Comparison of ENCODE assay signal across 11 cellular contexts in genomic region chr20:62776035-62776691, GRCh38. TPM values are rescaled to one million over a fixed set of nuclear protein-coding genes. Genes with fewer than 3 reads are reported as not detected.
A peak's percentile ranks its signal among the peaks of the same experiment; 100 is the strongest.
DNase-seq lines count a peak whose midpoint lies in the region; ATAC-seq and TF ChIP-seq lines count a peak whose summit lies in the region.
"Had no signal": no experiment of that assay in that cellular context is flagged by ENCODE, and none has a peak within 500 bp of the region (broad histone marks: within the 10 kb centered on the region; RNA-seq: fewer than 3 reads in every experiment).

No MANE protein-coding gene starts in this region.

- peak overlapping the region; percentile 73 for H3K27ac Mint-ChIP-seq in activated CD4-positive, alpha-beta T cell treated with anti-CD3 and anti-CD28 coated beads, Interleukin-2, amount 10 ng/mL, durations not matched to agents 24 days and 14 days
- peak overlapping the region; percentile 93 to 97 for H3K27ac Mint-ChIP-seq in effector memory CD8-positive, alpha-beta T cell
- H3K27ac Mint-ChIP-seq: progenitor cell of endocrine pancreas had no signal

- H4K20me1 ChIP-seq in PC-3 (ENCODE audit: low read length), result no peaks in the 10 kb centered on the region

- H3K4me1 ChIP-seq in PC-3 (ENCODE audit: insufficient read depth, low read length), result peaks cover 5% of the 10 kb centered on the region; the same call in 1 of the 2 replicates

- H3K27me3 ChIP-seq in PC-3 (ENCODE audit: low read length), result no peaks in the 10 kb centered on the region

- H3K79me2 ChIP-seq in PC-3 (ENCODE audit: low read length), result no peaks in the 10 kb centered on the region

- H3K9ac ChIP-seq in PC-3 (ENCODE audit: low read length), result no peak overlapping the region

- H3K4me3 Mint-ChIP-seq in activated CD4-positive, alpha-beta T cell treated with anti-CD3 and anti-CD28 coated beads, Interleukin-2, amount 10 ng/mL, durations not matched to agents 24 days and 14 days, result peak overlapping the region; percentile 54
- peak overlapping the region; percentile 72 to 85 for H3K4me3 Mint-ChIP-seq in effector memory CD8-positive, alpha-beta T cell

- intact Hi-C loops in activated CD4-positive, alpha-beta T cell treated with anti-CD3 and anti-CD28 coated beads, Interleukin-2, amount 10 ng/mL, durations not matched to agents 24 days and 14 days (cut with micrococcal nuclease), result loop anchor here (1.0 kb wide), 1 partner anchor 36 kb away; no protein-coding TSS in a partner anchor
- intact Hi-C loops in PC-3 (cut with micrococcal nuclease), result no loop called here
- intact Hi-C loops in posterior vena cava (cut with DNase I), result loop anchor here in 1 of 2 donors (10.0 kb wide), 2 partner anchors 101 to 271 kb away; no protein-coding TSS in a partner anchor

- H3K9me2 ChIP-seq in PC-3 (replicated peaks; ENCODE audit: low read length), result no peaks in the 10 kb centered on the region

- no peaks in the 10 kb centered on the region for H3K9me3 ChIP-seq in PC-3 (ENCODE audit: low read length)

- H3K4me3 ChIP-seq in PC-3 (ENCODE audit: low read length) (no peak overlapping the region), skin epidermis (no peak overlapping the region)

- peaks cover 5% of the 10 kb centered on the region for H3K9me3 Mint-ChIP-seq in activated CD4-positive, alpha-beta T cell treated with anti-CD3 and anti-CD28 coated beads, Interleukin-2, amount 10 ng/mL, durations not matched to agents 24 days and 14 days
- H3K9me3 Mint-ChIP-seq in effector memory CD8-positive, alpha-beta T cell, result no peaks in the 10 kb centered on the region

- no peaks in the 10 kb centered on the region for H3K36me3 Mint-ChIP-seq in activated CD4-positive, alpha-beta T cell treated with anti-CD3 and anti-CD28 coated beads, Interleukin-2, amount 10 ng/mL, durations not matched to agents 24 days and 14 days (ENCODE audit: low read depth)
- no peaks in the 10 kb centered on the region for H3K36me3 Mint-ChIP-seq in effector memory CD8-positive, alpha-beta T cell (ENCODE audit: insufficient read depth)

- no peaks in the 10 kb centered on the region for H3K36me3 ChIP-seq in PC-3 (ENCODE audit: low read depth, low read length)

- DNase-seq in activated CD4-positive, alpha-beta T cell treated with anti-CD3 and anti-CD28 coated beads, Interleukin-2, amount 10 ng/mL, durations not matched to agents 24 days and 14 days, result no peak
- no peak for DNase-seq in activated CD4-positive, alpha-beta T cell treated with anti-CD3 and anti-CD28 coated beads, Interleukin-2, amount 50 U/mL, for 1 hour
- DNase-seq in PC-3 (no peak), NCI-H2227 treated with DMSO at 0.1 percent for 48 hours (lab: John Stamatoyannopoulos, UW) (no peak), activated gamma-delta T cell treated with Interleukin-2 at 50 U/mL for 16 hours (no peak), posterior vena cava (ENCODE audit: low spot score) (no peak)
- no peak for DNase-seq in effector memory CD8-positive, alpha-beta T cell
- DNase-seq: NCI-H446 had no signal

- POLR2A ChIA-PET in PC-3 (lab: Charles Lee; ENCODE audit: unreplicated experiment), result no interaction called here

- no peak for TF ChIP-seq CTCF in PC-3 (conservative IDR thresholded peaks at IDR 0.05; ENCODE audit: low read depth, low read length)

- no peak overlapping the region; the same call in 1 of the 2 replicates for H3K4me2 ChIP-seq in PC-3 (ENCODE audit: low read length)

- peaks cover 28% of the 10 kb centered on the region for H3K4me1 Mint-ChIP-seq in activated CD4-positive, alpha-beta T cell treated with anti-CD3 and anti-CD28 coated beads, Interleukin-2, amount 10 ng/mL, durations not matched to agents 24 days and 14 days
- peaks cover 19 to 25% of the 10 kb centered on the region in 2 donors for H3K4me1 Mint-ChIP-seq in effector memory CD8-positive, alpha-beta T cell (ENCODE audit: low read depth in 2 of 2)

- no peak overlapping the region for H2AFZ ChIP-seq in PC-3 (ENCODE audit: low read length)

- no peak for ATAC-seq in PC-3
- no peak for ATAC-seq in effector memory CD8-positive, alpha-beta T cell (replicated peaks)

- BruUV-seq in PC-3 (replicated peaks; lab: Mats Ljungman, UMichigan), result TSS peak; percentile 86

- H3K27me3 Mint-ChIP-seq in activated CD4-positive, alpha-beta T cell treated with anti-CD3 and anti-CD28 coated beads, Interleukin-2, amount 10 ng/mL, durations not matched to agents 24 days and 14 days, result no peaks in the 10 kb centered on the region
- no peaks in the 10 kb centered on the region for H3K27me3 Mint-ChIP-seq in effector memory CD8-positive, alpha-beta T cell

- CTCF ChIA-PET in PC-3 (lab: Charles Lee), result no interaction called here

- H3K27ac ChIP-seq in PC-3 (ENCODE audit: low read length), result no peak overlapping the region
- peak overlapping the region in 11 of 21 experiments; percentile 4 to 88 (median 65) for H3K27ac ChIP-seq in skin epidermis

- no peaks in the 10 kb centered on the region for H3F3A ChIP-seq in PC-3 (ENCODE audit: low read length, unreplicated experiment)

RNA-seq across cellular contexts. Expression of gene MRGBP, which starts 20.1 kb away (rescaled TPM):
- 19.4 and 19.6 TPM in 2 replicates for total RNA-seq in activated CD4-positive, alpha-beta T cell treated with anti-CD3 and anti-CD28 coated beads, Interleukin-2, amount 10 ng/mL, durations not matched to agents 24 days and 14 days
- total RNA-seq in PC-3 (2014; rRNA removed), result 48.8 and 56.3 TPM in 2 replicates
- 1 to 10 TPM; 5.0 to 8.0 TPM for total RNA-seq in posterior vena cava

RNA-seq across cellular contexts. Expression of gene OGFR, which starts 28.5 kb away (rescaled TPM):
- 49.1 and 54.6 TPM in 2 replicates for total RNA-seq in activated CD4-positive, alpha-beta T cell treated with anti-CD3 and anti-CD28 coated beads, Interleukin-2, amount 10 ng/mL, durations not matched to agents 24 days and 14 days
- total RNA-seq in PC-3 (2014; rRNA removed), result 78.9 and 112 TPM in 2 replicates
- total RNA-seq in posterior vena cava, result 10 to 100 TPM; 27.7 to 29.4 TPM

RNA-seq across cellular contexts. Expression of gene COL9A3, which starts 40.7 kb away (rescaled TPM):
- 0.47 TPM in 1 of 2 replicates, not detected in the other for total RNA-seq in activated CD4-positive, alpha-beta T cell treated with anti-CD3 and anti-CD28 coated beads, Interleukin-2, amount 10 ng/mL, durations not matched to agents 24 days and 14 days
- total RNA-seq in PC-3 (2014; rRNA removed), result 14.3 and 17.7 TPM in 2 replicates
- total RNA-seq in posterior vena cava, result 1 to 10 TPM; 1.0 to 1.9 TPM
- total RNA-seq: LHCN-M2 had no signal
